13 cellular contexts compared by ENCODE assay signal in the genomic region with DNA sequence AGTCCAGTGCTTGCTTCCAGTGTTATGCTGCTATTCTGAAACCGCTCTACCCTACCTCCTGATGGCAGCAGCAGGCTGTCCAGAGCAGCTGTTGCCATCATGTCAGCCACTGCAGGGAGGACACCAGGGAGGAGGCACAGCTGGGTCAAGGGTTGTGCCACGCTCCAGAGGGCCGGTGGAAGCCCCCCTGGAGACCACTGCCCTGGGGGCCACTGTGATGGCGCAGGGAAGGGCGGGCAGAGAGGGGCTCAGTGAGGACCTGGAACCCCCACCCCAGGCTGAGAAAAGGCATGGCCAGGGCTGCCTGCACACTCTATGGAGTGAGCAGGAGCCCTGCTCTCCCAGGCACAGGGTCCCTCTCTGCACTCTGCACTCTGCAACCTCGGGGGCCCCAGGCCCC.
"Had no signal": no experiment of that assay in that cellular context is flagged by ENCODE, and none has a peak within 500 bp of the region (broad histone marks: within the 10 kb centered on the region; RNA-seq: fewer than 3 reads in every experiment).

No MANE protein-coding gene starts in this region.

- H3K27ac Mint-ChIP-seq: activated naive CD8-positive, alpha-beta T cell treated with anti-CD3 and anti-CD28 coated beads, Interleukin-2, amount 50 U/mL, for 24 hours; naive thymus-derived CD4-positive, alpha-beta T cell; progenitor cell of endocrine pancreas; stimulated activated naive B cell treated with anti-CD40 and anti-IgM and Interleukin-4, amounts not matched to agents 10 μg/mL and 1 μg/mL and 100 μg/mL, for 72 hours had no signal

- H3K27ac ChIP-seq: cardiac muscle cell, heart right ventricle, testis had no signal

- H3K9me3 ChIP-seq: testis had no signal

- H3K4me1 Mint-ChIP-seq: activated naive CD8-positive, alpha-beta T cell treated with anti-CD3 and anti-CD28 coated beads, Interleukin-2, amount 50 U/mL, for 24 hours; naive thymus-derived CD4-positive, alpha-beta T cell; stimulated activated naive B cell treated with anti-CD40 and anti-IgM and Interleukin-4, amounts not matched to agents 10 μg/mL and 1 μg/mL and 100 μg/mL, for 72 hours had no signal

- H3K27me3 ChIP-seq: cardiac muscle cell, heart right ventricle, testis had no signal

- H3K4me3 Mint-ChIP-seq: activated naive CD8-positive, alpha-beta T cell treated with anti-CD3 and anti-CD28 coated beads, Interleukin-2, amount 50 U/mL, for 24 hours; naive thymus-derived CD4-positive, alpha-beta T cell; stimulated activated naive B cell treated with anti-CD40 and anti-IgM and Interleukin-4, amounts not matched to agents 10 μg/mL and 1 μg/mL and 100 μg/mL, for 72 hours had no signal

- H3K36me3 ChIP-seq: cardiac muscle cell, heart right ventricle had no signal

- H3K4me1 ChIP-seq: heart right ventricle, testis had no signal

- H3K36me3 Mint-ChIP-seq: naive thymus-derived CD4-positive, alpha-beta T cell; stimulated activated naive B cell treated with anti-CD40 and anti-IgM and Interleukin-4, amounts not matched to agents 10 μg/mL and 1 μg/mL and 100 μg/mL, for 72 hours had no signal

- H3K27me3 Mint-ChIP-seq: activated naive CD8-positive, alpha-beta T cell treated with anti-CD3 and anti-CD28 coated beads, Interleukin-2, amount 50 U/mL, for 24 hours; naive thymus-derived CD4-positive, alpha-beta T cell; progenitor cell of endocrine pancreas; stimulated activated naive B cell treated with anti-CD40 and anti-IgM and Interleukin-4, amounts not matched to agents 10 μg/mL and 1 μg/mL and 100 μg/mL, for 72 hours had no signal

- H3K4me3 ChIP-seq: cardiac muscle cell, heart right ventricle, smooth muscle cell, testis had no signal

- DNase-seq: activated CD4-positive, alpha-beta T cell treated with anti-CD3 and anti-CD28 coated beads for 4 hours; activated naive CD4-positive, alpha-beta T cell treated with Interleukin-2 at 50 U/mL for 16 hours; activated naive CD8-positive, alpha-beta T cell treated with anti-CD3 and anti-CD28 coated beads, Interleukin-2, amount 50 U/mL, for 24 hours; foreskin melanocyte; heart right ventricle; naive thymus-derived CD4-positive, alpha-beta T cell; occipital lobe; stimulated activated naive B cell treated with anti-CD40 and anti-IgM and Interleukin-4, amounts not matched to agents 10 μg/mL and 1 μg/mL and 100 μg/mL, for 72 hours; T1000; testis had no signal
